In genomic region chr21:33318087-33318486, GRCh38 we compare ENCODE assay signal across 37 cellular contexts.
"Had no signal": no experiment of that assay in that cellular context is flagged by ENCODE, and none has a peak within 500 bp of the region (broad histone marks: within the 10 kb centered on the region; RNA-seq: fewer than 3 reads in every experiment).

No MANE protein-coding gene starts in this region.

- FAIRE-seq: astrocyte, TTC549 had no signal

- H3K9me3 ChIP-seq: adrenal gland, body of pancreas, breast epithelium had no signal

- H3K27ac ChIP-seq: adrenal gland, brain microvascular endothelial cell, breast epithelium, VCaP had no signal

- H3K4me3 ChIP-seq: adrenal gland, body of pancreas, breast epithelium had no signal

- DNase-seq: activated CD4-positive, alpha-beta memory T cell treated with anti-CD3 and anti-CD28 coated beads, Interleukin-2, amount 10 ng/mL, durations not matched to agents 7 days and 5 days; activated CD4-positive, alpha-beta T cell treated with anti-CD3 and anti-CD28 coated beads for 1 hour; activated CD4-positive, alpha-beta T cell treated with anti-CD3 and anti-CD28 coated beads for 36 hours; activated CD4-positive, alpha-beta T cell treated with anti-CD3 and anti-CD28 coated beads for 48 hours; activated CD4-positive, alpha-beta T cell treated with anti-CD3 and anti-CD28 coated beads, Interleukin-2, amount 50 U/mL, for 1 hour; activated CD4-positive, alpha-beta T cell treated with anti-CD3 and anti-CD28 coated beads, Interleukin-2, amount 50 U/mL, for 4 hours; activated CD4-positive, CD25-positive, alpha-beta regulatory T cell; activated CD8-positive, alpha-beta memory T cell treated with anti-CD3 and anti-CD28 coated beads for 24 hours; activated CD8-positive, alpha-beta memory T cell treated with anti-CD3 and anti-CD28 coated beads, Interleukin-2, amount 10 ng/mL, durations not matched to agents 7 days and 5 days; activated CD8-positive, alpha-beta T cell treated with anti-CD3 and anti-CD28 coated beads, Interleukin-2, amount 10 ng/mL, durations not matched to agents 7 days and 5 days; activated effector memory CD4-positive, alpha-beta T cell treated with anti-CD3 and anti-CD28 coated beads, Interleukin-2, amount 50 U/mL, for 16 hours; activated gamma-delta T cell treated with Interleukin-2 at 50 U/mL for 16 hours; activated naive CD4-positive, alpha-beta T cell; activated naive CD4-positive, alpha-beta T cell treated with anti-CD3 and anti-CD28 coated beads for 36 hours; activated naive CD4-positive, alpha-beta T cell treated with anti-CD3 and anti-CD28 coated beads, Interleukin-2, amount 50 U/mL, for 16 hours; activated naive CD8-positive, alpha-beta T cell treated with anti-CD3 and anti-CD28 coated beads for 36 hours; activated T-cell treated with anti-CD3 and anti-CD28 coated beads for 4 hours; activated T-cell treated with anti-CD3 and anti-CD28 coated beads, Interleukin-2, amount 50 U/mL, for 1 hour; activated T-cell treated with anti-CD3 and anti-CD28 coated beads, Interleukin-2, amount 50 U/mL, for 4 hours; activated T-cell treated with anti-CD3 and anti-CD28 coated beads, Interleukin-2, amount 50 U/mL, for 72 hours; adrenal gland; amniotic stem cell; aorta; body of pancreas; brain microvascular endothelial cell; central memory CD4-positive, alpha-beta T cell; T-helper 1 cell; T-helper 2 cell; T-helper 9 cell had no signal

- H3K27me3 ChIP-seq: adrenal gland, body of pancreas, brain microvascular endothelial cell, breast epithelium had no signal

- ATAC-seq: activated CD4-positive, alpha-beta T cell treated with anti-CD3 and anti-CD28 coated beads for 36 hours; activated CD4-positive, CD25-positive, alpha-beta regulatory T cell treated with anti-CD3 and anti-CD28 coated beads, Interleukin-2, amount 50 U/mL, for 24 hours; activated CD8-positive, alpha-beta memory T cell treated with anti-CD3 and anti-CD28 coated beads, Interleukin-2, amount 10 ng/mL, durations not matched to agents 7 days and 5 days; activated CD8-positive, alpha-beta T cell treated with anti-CD3 and anti-CD28 coated beads, Interleukin-2, amount 10 ng/mL, durations not matched to agents 7 days and 5 days; activated naive CD4-positive, alpha-beta T cell treated with anti-CD3 and anti-CD28 coated beads, Interleukin-2, amount 50 U/mL, for 72 hours; activated T-cell treated with anti-CD3 and anti-CD28 coated beads, Interleukin-2, amount 50 U/mL, for 4 hours; activated T-cell treated with anti-CD3 and anti-CD28 coated beads, Interleukin-2, amount 50 U/mL, for 72 hours; activated T-helper 17 cell treated with anti-CD3 and anti-CD28 coated beads, Interleukin-2, amount 50 U/mL, for 72 hours; body of pancreas; WTC11 had no signal

- H3K4me1 ChIP-seq: adrenal gland, body of pancreas, breast epithelium had no signal

- H3K36me3 ChIP-seq: adrenal gland, brain microvascular endothelial cell, breast epithelium had no signal
